ENCODE assay signal across 2 cellular contexts in genomic region chr14:78202976-78203375, GRCh38.
TF ChIP-seq lines count a peak whose summit lies in the region.

No MANE protein-coding gene starts in this region.

TF ChIP-seq in SK-N-SH, 30 proteins besides CTCF, POLR2A, EP300 and RAD21 (continued from another document):
- TF ChIP-seq TCF12 (IDR thresholded peaks at IDR 0.05) (no peak), FOSL2 (IDR thresholded peaks at IDR 0.05; ENCODE audit: borderline replicate concordance, low read depth) (no peak)
TF ChIP-seq in SK-N-SH: peak in this region for 0.

TF ChIP-seq in SK-N-SH treated with all-trans-retinoic acid at 6 μM for 48 hours, 23 proteins besides CTCF, POLR2A, EP300 and RAD21 (continued from another document):
- TF ChIP-seq, protein P1, sequence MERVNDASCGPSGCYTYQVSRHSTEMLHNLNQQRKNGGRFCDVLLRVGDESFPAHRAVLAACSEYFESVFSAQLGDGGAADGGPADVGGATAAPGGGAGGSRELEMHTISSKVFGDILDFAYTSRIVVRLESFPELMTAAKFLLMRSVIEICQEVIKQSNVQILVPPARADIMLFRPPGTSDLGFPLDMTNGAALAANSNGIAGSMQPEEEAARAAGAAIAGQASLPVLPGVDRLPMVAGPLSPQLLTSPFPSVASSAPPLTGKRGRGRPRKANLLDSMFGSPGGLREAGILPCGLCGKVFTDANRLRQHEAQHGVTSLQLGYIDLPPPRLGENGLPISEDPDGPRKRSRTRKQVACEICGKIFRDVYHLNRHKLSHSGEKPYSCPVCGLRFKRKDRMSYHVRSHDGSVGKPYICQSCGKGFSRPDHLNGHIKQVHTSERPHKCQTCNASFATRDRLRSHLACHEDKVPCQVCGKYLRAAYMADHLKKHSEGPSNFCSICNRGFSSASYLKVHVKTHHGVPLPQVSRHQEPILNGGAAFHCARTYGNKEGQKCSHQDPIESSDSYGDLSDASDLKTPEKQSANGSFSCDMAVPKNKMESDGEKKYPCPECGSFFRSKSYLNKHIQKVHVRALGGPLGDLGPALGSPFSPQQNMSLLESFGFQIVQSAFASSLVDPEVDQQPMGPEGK (CRISPR knock-in tag; IDR thresholded peaks at IDR 0.05; ENCODE audit: borderline replicate concordance): no peak
- TF ChIP-seq, protein P2, sequence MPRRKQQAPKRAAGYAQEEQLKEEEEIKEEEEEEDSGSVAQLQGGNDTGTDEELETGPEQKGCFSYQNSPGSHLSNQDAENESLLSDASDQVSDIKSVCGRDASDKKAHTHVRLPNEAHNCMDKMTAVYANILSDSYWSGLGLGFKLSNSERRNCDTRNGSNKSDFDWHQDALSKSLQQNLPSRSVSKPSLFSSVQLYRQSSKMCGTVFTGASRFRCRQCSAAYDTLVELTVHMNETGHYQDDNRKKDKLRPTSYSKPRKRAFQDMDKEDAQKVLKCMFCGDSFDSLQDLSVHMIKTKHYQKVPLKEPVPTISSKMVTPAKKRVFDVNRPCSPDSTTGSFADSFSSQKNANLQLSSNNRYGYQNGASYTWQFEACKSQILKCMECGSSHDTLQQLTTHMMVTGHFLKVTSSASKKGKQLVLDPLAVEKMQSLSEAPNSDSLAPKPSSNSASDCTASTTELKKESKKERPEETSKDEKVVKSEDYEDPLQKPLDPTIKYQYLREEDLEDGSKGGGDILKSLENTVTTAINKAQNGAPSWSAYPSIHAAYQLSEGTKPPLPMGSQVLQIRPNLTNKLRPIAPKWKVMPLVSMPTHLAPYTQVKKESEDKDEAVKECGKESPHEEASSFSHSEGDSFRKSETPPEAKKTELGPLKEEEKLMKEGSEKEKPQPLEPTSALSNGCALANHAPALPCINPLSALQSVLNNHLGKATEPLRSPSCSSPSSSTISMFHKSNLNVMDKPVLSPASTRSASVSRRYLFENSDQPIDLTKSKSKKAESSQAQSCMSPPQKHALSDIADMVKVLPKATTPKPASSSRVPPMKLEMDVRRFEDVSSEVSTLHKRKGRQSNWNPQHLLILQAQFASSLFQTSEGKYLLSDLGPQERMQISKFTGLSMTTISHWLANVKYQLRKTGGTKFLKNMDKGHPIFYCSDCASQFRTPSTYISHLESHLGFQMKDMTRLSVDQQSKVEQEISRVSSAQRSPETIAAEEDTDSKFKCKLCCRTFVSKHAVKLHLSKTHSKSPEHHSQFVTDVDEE (CRISPR knock-in tag; IDR thresholded peaks at IDR 0.05): no peak
- TF ChIP-seq ZNF8 (CRISPR knock-in tag; IDR thresholded peaks at IDR 0.05) (no peak), BACH2 (CRISPR knock-in tag; IDR thresholded peaks at IDR 0.05; ENCODE audit: borderline replicate concordance) (no peak), ZFP30 (CRISPR knock-in tag; IDR thresholded peaks at IDR 0.05) (no peak), ZC3H10 (CRISPR knock-in tag; IDR thresholded peaks at IDR 0.05) (no peak), RARB (CRISPR knock-in tag; IDR thresholded peaks at IDR 0.05) (no peak)
